ENCODE assay signal across 9 cellular contexts in genomic region chr7:87926581-87927461, GRCh38. TPM values are rescaled to one million over a fixed set of nuclear protein-coding genes. Genes with fewer than 3 reads are reported as not detected.
A peak's percentile ranks its signal among the peaks of the same experiment; 100 is the strongest.
DNase-seq lines count a peak whose midpoint lies in the region; ATAC-seq and TF ChIP-seq lines count a peak whose summit lies in the region.
"Had no signal": no experiment of that assay in that cellular context is flagged by ENCODE, and none has a peak within 500 bp of the region (broad histone marks: within the 10 kb centered on the region; RNA-seq: fewer than 3 reads in every experiment).

No MANE protein-coding gene starts in this region.

- no peak for TF ChIP-seq CTCF in natural killer cell (IDR thresholded peaks at IDR 0.05)

- H3K36me3 Mint-ChIP-seq in natural killer cell treated with Interleukin-12 subunit alpha and Interleukin-12 subunit beta and Interleukin-15 and Interleukin-18, amount 100 ng/mL, for 72 hours = no peaks in the 10 kb centered on the region
- H3K36me3 Mint-ChIP-seq in natural killer cell = no peaks in the 10 kb centered on the region
- H3K36me3 Mint-ChIP-seq: activated naive CD4-positive, alpha-beta T cell treated with anti-CD3 and anti-CD28 coated beads, Interleukin-2, amount 50 U/mL, for 72 hours had no signal

- no peaks in the 10 kb centered on the region for H3K4me1 Mint-ChIP-seq in natural killer cell treated with Interleukin-12 subunit alpha and Interleukin-12 subunit beta and Interleukin-15 and Interleukin-18, amount 100 ng/mL, for 72 hours (ENCODE audit: low read depth in 2 of 2)
- no peaks in the 10 kb centered on the region for H3K4me1 Mint-ChIP-seq in natural killer cell

- DNase-seq in natural killer cell treated with Interleukin-12 subunit alpha and Interleukin-12 subunit beta and Interleukin-15 and Interleukin-18, amount 100 ng/mL, for 72 hours (ENCODE audit: low spot score) = no peak
- DNase-seq in natural killer cell (no peak), NCI-H345 treated with DMSO at 0.1 percent for 48 hours (lab: John Stamatoyannopoulos, UW; ENCODE audit: unreplicated experiment) (peak; percentile 57), iPS-NIHi7 (ENCODE audit: extremely low spot score) (peak; percentile 35), OCI-M2 (lab: John Stamatoyannopoulos, UW; ENCODE audit: unreplicated experiment) (no peak), NCI-H1048 (lab: John Stamatoyannopoulos, UW) (no peak)

- intact Hi-C loops in natural killer cell (cut with micrococcal nuclease) = no loop called here

- H3K27me3 Mint-ChIP-seq in natural killer cell treated with Interleukin-12 subunit alpha and Interleukin-12 subunit beta and Interleukin-15 and Interleukin-18, amount 100 ng/mL, for 72 hours = peaks cover 24 to 26% of the 10 kb centered on the region in 2 donors
- H3K27me3 Mint-ChIP-seq in natural killer cell (ENCODE audit: low read depth in 2 of 2) = peaks cover 16 to 19% of the 10 kb centered on the region in 2 donors

- H3K4me3 Mint-ChIP-seq in natural killer cell treated with Interleukin-12 subunit alpha and Interleukin-12 subunit beta and Interleukin-15 and Interleukin-18, amount 100 ng/mL, for 72 hours = no peak overlapping the region
- no peak overlapping the region for H3K4me3 Mint-ChIP-seq in natural killer cell

- peak; percentile 77 to 81 for ATAC-seq in natural killer cell treated with Interleukin-12 subunit alpha and Interleukin-12 subunit beta and Interleukin-15 and Interleukin-18, amount 100 ng/mL, for 72 hours
- no peak for ATAC-seq in natural killer cell
- peak; percentile 99 for ATAC-seq in HG02973 (IDR thresholded peaks at IDR 0.05; ENCODE audit: unreplicated experiment)
- no peak for ATAC-seq in esophagus mucosa

- H3K27ac Mint-ChIP-seq in natural killer cell treated with Interleukin-12 subunit alpha and Interleukin-12 subunit beta and Interleukin-15 and Interleukin-18, amount 100 ng/mL, for 72 hours = no peak overlapping the region
- no peak overlapping the region for H3K27ac Mint-ChIP-seq in natural killer cell
- H3K27ac Mint-ChIP-seq: activated naive CD4-positive, alpha-beta T cell treated with anti-CD3 and anti-CD28 coated beads, Interleukin-2, amount 50 U/mL, for 72 hours had no signal

- H3K9me3 Mint-ChIP-seq in natural killer cell treated with Interleukin-12 subunit alpha and Interleukin-12 subunit beta and Interleukin-15 and Interleukin-18, amount 100 ng/mL, for 72 hours = no peaks in the 10 kb centered on the region
- no peaks in the 10 kb centered on the region for H3K9me3 Mint-ChIP-seq in natural killer cell
- H3K9me3 Mint-ChIP-seq: activated naive CD4-positive, alpha-beta T cell treated with anti-CD3 and anti-CD28 coated beads, Interleukin-2, amount 50 U/mL, for 72 hours had no signal

RNA-seq across cellular contexts. Expression of gene ADAM22, which starts 7.2 kb away (rescaled TPM):
- total RNA-seq in natural killer cell treated with Interleukin-12 subunit alpha and Interleukin-12 subunit beta and Interleukin-15 and Interleukin-18, amount 100 ng/mL, for 72 hours = 1 to 10 TPM in 1 of 2 donors, under 1 TPM in 1; 0.29 to 1.9 TPM
- total RNA-seq in natural killer cell (1 to 10 TPM; 3.0 to 5.4 (median 3.7) TPM), esophagus mucosa (0.24 TPM)

RNA-seq across cellular contexts. Expression of gene DBF4, which starts 50.5 kb away (rescaled TPM):
- 10 to 100 TPM; 40.6 to 64.2 TPM for total RNA-seq in natural killer cell treated with Interleukin-12 subunit alpha and Interleukin-12 subunit beta and Interleukin-15 and Interleukin-18, amount 100 ng/mL, for 72 hours
- 10 to 100 TPM; 51.7 to 61.2 (median 54.0) TPM for total RNA-seq in natural killer cell
- 13.4 TPM for total RNA-seq in esophagus mucosa

RNA-seq across cellular contexts. Expression of gene SLC25A40, which starts 50.7 kb away (rescaled TPM):
- total RNA-seq in natural killer cell treated with Interleukin-12 subunit alpha and Interleukin-12 subunit beta and Interleukin-15 and Interleukin-18, amount 100 ng/mL, for 72 hours = 10 to 100 TPM; 27.7 to 37.8 TPM
- total RNA-seq in natural killer cell (10 to 100 TPM; 17.4 to 26.0 (median 22.6) TPM), esophagus mucosa (13.4 TPM)

Comparison
In these comparisons a context has a peak if more than half of its experiments do, and no peak if none do; other contexts are left out.
1. ATAC-seq: peak in natural killer cell treated with Interleukin-12 subunit alpha and Interleukin-12 subunit beta and Interleukin-15 and Interleukin-18, amount 100 ng/mL, for 72 hours (2 of 2) and HG02973 (single experiment); none in natural killer cell (0 of 3) and esophagus mucosa (single experiment).
2. DNase-seq: peak in NCI-H345 treated with DMSO at 0.1 percent for 48 hours (single experiment) and iPS-NIHi7 (single experiment); none in natural killer cell treated with Interleukin-12 subunit alpha and Interleukin-12 subunit beta and Interleukin-15 and Interleukin-18, amount 100 ng/mL, for 72 hours (single experiment), natural killer cell (single experiment), OCI-M2 (single experiment) and NCI-H1048 (single experiment).